9 cellular contexts compared by ENCODE assay signal in the genomic region with DNA sequence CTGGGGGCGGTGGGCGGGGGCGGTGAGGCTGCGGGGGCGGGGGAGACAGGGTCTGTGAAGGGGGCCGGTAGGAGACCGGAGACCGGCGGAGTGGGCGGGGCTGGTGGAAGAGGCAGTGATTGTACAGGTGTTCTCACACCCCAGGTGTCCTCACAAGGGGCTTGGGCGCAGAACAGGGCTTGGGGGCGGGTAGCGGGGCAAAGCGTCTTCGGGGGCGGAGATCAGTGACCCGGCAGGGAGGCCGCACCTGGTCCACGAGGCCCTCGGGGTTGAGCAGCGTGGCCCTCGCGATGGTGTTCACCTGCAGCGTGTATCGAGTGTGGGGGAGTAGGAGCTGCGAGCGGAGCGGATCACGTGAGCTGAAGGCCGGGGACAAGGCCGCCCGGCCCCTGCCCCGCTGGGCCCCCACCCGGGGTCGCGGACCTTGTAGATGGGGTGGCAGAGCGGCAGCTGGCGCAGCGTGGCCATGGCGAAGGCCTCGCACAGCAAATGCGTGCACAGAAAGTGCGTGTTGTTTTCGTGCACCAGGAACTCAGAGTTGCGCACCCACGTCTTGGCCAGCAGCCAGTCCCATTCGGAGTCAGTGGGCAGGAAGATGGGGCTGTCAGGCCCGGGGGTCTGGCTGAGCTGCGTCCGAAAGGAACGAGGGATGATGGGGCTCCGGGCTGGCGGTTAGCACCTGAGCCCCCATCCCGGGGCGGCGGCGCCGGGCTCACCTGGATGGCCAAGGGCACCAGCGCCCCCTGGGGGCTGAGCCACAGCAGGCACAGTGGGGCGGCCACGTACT. TPM values are rescaled to one million over a fixed set of nuclear protein-coding genes. Genes with fewer than 3 reads are reported as not detected.
DNase-seq lines count a peak whose midpoint lies in the region; ATAC-seq, FAIRE-seq and TF ChIP-seq lines count a peak whose summit lies in the region.
"Had no signal": no experiment of that assay in that cellular context is flagged by ENCODE, and none has a peak within 500 bp of the region (broad histone marks: within the 10 kb centered on the region; RNA-seq: fewer than 3 reads in every experiment).

No MANE protein-coding gene starts in this region.

- peak; percentile 94 for TF ChIP-seq CTCF in CD8-positive, alpha-beta T cell (IDR thresholded peaks at IDR 0.05)
- TF ChIP-seq CTCF in WERI-Rb-1 (IDR thresholded peaks at IDR 0.05; ENCODE audit: low read depth, low read length) = peak; percentile 93
- TF ChIP-seq CTCF in bronchial epithelial cell (IDR thresholded peaks at IDR 0.05; ENCODE audit: insufficient read depth, low read length, severe bottlenecking) = peak; percentile 96

- peak overlapping the region; percentile 77 for H3K4me3 ChIP-seq in CD8-positive, alpha-beta T cell (ENCODE audit: low read depth, low read length)
- H3K4me3 ChIP-seq in WERI-Rb-1 (ENCODE audit: low read depth, low read length) (no peak overlapping the region), bronchial epithelial cell (ENCODE audit: low read depth, low read length) (peak overlapping the region; percentile 42)

- H3K36me3 ChIP-seq in CD8-positive, alpha-beta T cell (ENCODE audit: insufficient read depth, low read length) = no peaks in the 10 kb centered on the region
- H3K36me3 ChIP-seq in WERI-Rb-1 = no peaks in the 10 kb centered on the region
- no peaks in the 10 kb centered on the region for H3K36me3 ChIP-seq in bronchial epithelial cell (ENCODE audit: control insufficient read depth, insufficient read depth, low read length)

- CTCF ChIA-PET in CD8-positive, alpha-beta T cell (lab: Charles Lee) = interaction anchor here (0.6 to 10.6 kb wide), 41 partner anchors 9 to 218 kb away, joined by 3 to 186 read pairs (median 4); partner anchors contain the start of genes ALOX12B, ALOXE3, HES7 and PFAS

- H3K4me1 Mint-ChIP-seq in CD8-positive, alpha-beta T cell (ENCODE audit: low read depth) = peaks cover 4% of the 10 kb centered on the region

- FAIRE-seq in bronchial epithelial cell (lab: Jason Lieb, UNC) = no peak

- no peak overlapping the region for H3K27ac Mint-ChIP-seq in CD8-positive, alpha-beta T cell

- peaks cover 9% of the 10 kb centered on the region for H3K4me1 ChIP-seq in CD8-positive, alpha-beta T cell (ENCODE audit: insufficient read depth, low read length)

- H3K9me3 ChIP-seq in CD8-positive, alpha-beta T cell (ENCODE audit: low read length) = no peaks in the 10 kb centered on the region
- no peaks in the 10 kb centered on the region for H3K9me3 ChIP-seq in WERI-Rb-1 (ENCODE audit: severe bottlenecking)

- peak overlapping the region; percentile 31 for H3K27ac ChIP-seq in CD8-positive, alpha-beta T cell (ENCODE audit: low read depth, low read length)
- no peak overlapping the region for H3K27ac ChIP-seq in WERI-Rb-1

- intact Hi-C loops in CD8-positive, alpha-beta T cell (cut with DNase I, micrococcal nuclease) = loop anchor here (1.0 to 10.0 kb wide), 5 partner anchors 9 to 635 kb away; partner anchors contain the start of gene CCDC42 (in 1 of the 2)

- H3K9me3 Mint-ChIP-seq in CD8-positive, alpha-beta T cell = no peaks in the 10 kb centered on the region

- ATAC-seq in CD8-positive, alpha-beta T cell = peak; percentile 99
- ATAC-seq in HG02571 (IDR thresholded peaks at IDR 0.05; ENCODE audit: unreplicated experiment) (no peak), GM19455 (IDR thresholded peaks at IDR 0.05; ENCODE audit: unreplicated experiment) (no peak)

- peak overlapping the region; percentile 71 for H3K4me3 Mint-ChIP-seq in CD8-positive, alpha-beta T cell

- H3K27me3 Mint-ChIP-seq in CD8-positive, alpha-beta T cell (ENCODE audit: low read depth) = peaks cover 28% of the 10 kb centered on the region

- peak; percentile 68 to 91 (median 81) for DNase-seq in CD8-positive, alpha-beta T cell
- DNase-seq in HuH-7.5 (ENCODE audit: low spot score) (peak; percentile 73), WERI-Rb-1 (peak; percentile 74), bronchial epithelial cell (ENCODE audit: low read depth) (peak; percentile 42), left kidney (ENCODE audit: low read depth, low spot score) (peak; percentile 84)
- peak; percentile 55 to 76 (median 66) for DNase-seq in stimulated activated CD4-positive, alpha-beta T cell treated with anti-CD3 and anti-CD28 coated beads, TNF-alpha, amount 100 ng/mL, for 48 hours (ENCODE audit: low read depth in 3 of 3)

- no peaks in the 10 kb centered on the region for H3K36me3 Mint-ChIP-seq in CD8-positive, alpha-beta T cell

- POLR2A ChIA-PET in CD8-positive, alpha-beta T cell (lab: Charles Lee) = interaction anchor here (0.8 to 1.8 kb wide), 3 partner anchors 9 to 53 kb away, joined by 3 to 10 read pairs (median 4); no protein-coding TSS in a partner anchor

- H3K27me3 ChIP-seq in CD8-positive, alpha-beta T cell (ENCODE audit: insufficient read depth, low read length) = no peaks in the 10 kb centered on the region
- H3K27me3 ChIP-seq in WERI-Rb-1 (ENCODE audit: insufficient read depth, low read depth, severe bottlenecking) (peaks cover 1% of the 10 kb centered on the region), bronchial epithelial cell (ENCODE audit: control insufficient read depth, insufficient read depth, low read length) (peaks cover 3% of the 10 kb centered on the region)

RNA-seq across cellular contexts. Expression of gene ALOXE3, which starts 8.5 kb away (rescaled TPM):
- total RNA-seq in CD8-positive, alpha-beta T cell = under 1 TPM; 0.11 to 0.33 TPM
- 1.3 and 2.0 TPM in 2 replicates for total RNA-seq in bronchial epithelial cell
- total RNA-seq: LHCN-M2 had no signal

RNA-seq across cellular contexts. Expression of gene HES7, which starts 14.0 kb away (rescaled TPM):
- total RNA-seq in CD8-positive, alpha-beta T cell = under 1 TPM; 0.30 to 0.92 TPM
- total RNA-seq in bronchial epithelial cell = 0.13 and 1.3 TPM in 2 replicates

RNA-seq across cellular contexts. Expression of gene ALOX12B, which starts 22.3 kb away (rescaled TPM):
- total RNA-seq in CD8-positive, alpha-beta T cell = under 1 TPM in 1 of 2 experiments, not detected in 1; 0.68 TPM
- total RNA-seq in bronchial epithelial cell = 0.26 and 2.0 TPM in 2 replicates

RNA-seq across cellular contexts. Expression of gene PER1, which starts 42.3 kb away (rescaled TPM):
- 1,000 to 10,000 TPM; 1,922 to 1,926 TPM for total RNA-seq in CD8-positive, alpha-beta T cell
- total RNA-seq in bronchial epithelial cell = 21.9 and 26.4 TPM in 2 replicates

RNA-seq across cellular contexts. Expression of gene VAMP2, which starts 52.9 kb away (rescaled TPM):
- total RNA-seq in CD8-positive, alpha-beta T cell = 100 to 1,000 TPM; 302 to 303 TPM
- total RNA-seq in bronchial epithelial cell = 2.1 and 4.4 TPM in 2 replicates
